19 cellular contexts compared by ENCODE assay signal in genomic region chrX:121763671-121764070, GRCh38.
A peak's percentile ranks its signal among the peaks of the same experiment; 100 is the strongest.
DNase-seq lines count a peak whose midpoint lies in the region; ATAC-seq, FAIRE-seq and TF ChIP-seq lines count a peak whose summit lies in the region.
"Had no signal": no experiment of that assay in that cellular context is flagged by ENCODE, and none has a peak within 500 bp of the region (broad histone marks: within the 10 kb centered on the region; RNA-seq: fewer than 3 reads in every experiment).

No MANE protein-coding gene starts in this region.

- H3K27ac ChIP-seq in A549 (no peak overlapping the region), GM23338 (ENCODE audit: low read depth) (no peak overlapping the region), H1 (ENCODE audit: low read depth, low read length) (no peak overlapping the region)
- H3K27ac ChIP-seq: BLaER1, C4-2B had no signal

- H3K4me3 ChIP-seq in A549 = no peak overlapping the region
- no peak overlapping the region for H3K4me3 ChIP-seq in GM23338
- no peak overlapping the region for H3K4me3 ChIP-seq in H1 (ENCODE audit: extremely low read depth in 1 of 4, insufficient read depth in 2 of 4, low read depth in 3 of 4, low read length in 4 of 4)
- H3K4me3 ChIP-seq: BLaER1 had no signal

- H4K20me1 ChIP-seq in GM23338 (replicated peaks; ENCODE audit: insufficient read depth) = no peaks in the 10 kb centered on the region
- H4K20me1 ChIP-seq in H1 (replicated peaks in 1 of 2; ENCODE audit: control insufficient read depth in 1 of 2, insufficient read depth in 2 of 2, low read length in 2 of 2) = no peaks in the 10 kb centered on the region
- H4K20me1 ChIP-seq: BLaER1 had no signal

- TF ChIP-seq CTCF in A549 (IDR thresholded peaks at IDR 0.05) (no peak), GM23338 (conservative IDR thresholded peaks at IDR 0.05; ENCODE audit: low read depth in 2 of 2) (no peak), H1 (IDR thresholded peaks at IDR 0.05; ENCODE audit: control extremely low read depth in 1 of 3, insufficient read depth in 1 of 3, low read depth in 1 of 3, low read length in 3 of 3) (no peak), WTC11 (IDR thresholded peaks at IDR 0.05) (no peak)

- TF ChIP-seq RAD21 in A549 (conservative IDR thresholded peaks at IDR 0.05 in 1 of 2, IDR thresholded peaks at IDR 0.05 in 1 of 2) (no peak), H1 (IDR thresholded peaks at IDR 0.05 in 1 of 2, conservative IDR thresholded peaks at IDR 0.05 in 1 of 2; ENCODE audit: low read depth in 2 of 2, low read length in 2 of 2) (no peak)

- H3K4me1 Mint-ChIP-seq in GM23338 = no peaks in the 10 kb centered on the region
- no peaks in the 10 kb centered on the region for H3K4me1 Mint-ChIP-seq in WTC11
- H3K4me1 Mint-ChIP-seq: B cell; CD8-positive, alpha-beta memory T cell had no signal

- TF ChIP-seq EP300 in A549 (IDR thresholded peaks at IDR 0.05) = no peak
- TF ChIP-seq EP300 in H1 (IDR thresholded peaks at IDR 0.05; ENCODE audit: borderline replicate concordance in 1 of 2, low read depth in 2 of 2, low read length in 2 of 2) = no peak

- no peak overlapping the region for H2AK5ac ChIP-seq in H1 (ENCODE audit: low read depth, low read length)

- no peaks in the 10 kb centered on the region for H3K9me2 ChIP-seq in GM23338 (ENCODE audit: insufficient read depth)

- no peak overlapping the region for H3K4ac ChIP-seq in H1 (replicated peaks; ENCODE audit: insufficient read length, low read depth, low read length)

- no peak overlapping the region for H2BK20ac ChIP-seq in H1 (ENCODE audit: low read length)

- DNase-seq in A549 (ENCODE audit: low read depth in 1 of 2, low spot score in 1 of 2) (no peak), GM23338 (ENCODE audit: low spot score) (no peak), OCI-M1 (lab: John Stamatoyannopoulos, UW) (peak; percentile 28), H1 (ENCODE audit: low read depth in 1 of 2, low spot score in 2 of 2) (no peak), WTC11 (ENCODE audit: low spot score) (no peak), NCI-H2196 (lab: John Stamatoyannopoulos, UW; ENCODE audit: unreplicated experiment) (no peak)
- DNase-seq: CD4-positive, alpha-beta T cell; CD8-positive, alpha-beta memory T cell; DMS 273 treated with DMSO at 0.1 percent for 48 hours; DND-41; GOT3; H7; HCEC 1CT had no signal

- CTCF ChIA-PET in A549 (lab: Yijun Ruan, JAX) (no interaction called here), H1 (lab: Charles Lee; ENCODE audit: partially characterized antibody) (no interaction called here), WTC11 (lab: Charles Lee) (no interaction called here)

- H2AFZ ChIP-seq in GM23338 (no peak overlapping the region), H1 (ENCODE audit: low read length) (no peak overlapping the region)

- H3K56ac ChIP-seq in H1 (replicated peaks; ENCODE audit: insufficient read length, low read depth, low read length) = no peak overlapping the region

- no peak overlapping the region for H4K8ac ChIP-seq in H1 (ENCODE audit: extremely low read depth, insufficient read depth, low read length)

- H3K9me3 ChIP-seq in A549 (no peaks in the 10 kb centered on the region), H1 (ENCODE audit: insufficient read depth in 2 of 2, low read depth in 1 of 2, low read length in 1 of 2) (no peaks in the 10 kb centered on the region)
- H3K9me3 ChIP-seq: BLaER1 had no signal

- WGBS in A549 (ENCODE audit: missing lambda C conversion rate) = 32% methylated on average over 4 of the region's 4 CpGs
- WGBS in H1 (ENCODE audit: extremely low coverage in 1 of 2, insufficient coverage in 1 of 2, insufficient read length in 1 of 2, insufficient replicate concordance in 2 of 2, low coverage in 1 of 2, low lambda C conversion rate in 2 of 2, missing lambda C conversion rate in 1 of 2), 2 experiments = 72% methylated on average over 4 of the region's 4 CpGs; no CpG with 5 or more reads in 1 of the 2 experiments

- H3K27me3 ChIP-seq in GM23338 (ENCODE audit: insufficient read depth) (no peaks in the 10 kb centered on the region), H1 (replicated peaks in 1 of 4; ENCODE audit: control insufficient read depth in 3 of 4, extremely low read depth in 1 of 4, insufficient read depth in 3 of 4, low read length in 3 of 4) (no peaks in the 10 kb centered on the region)
- H3K27me3 ChIP-seq: BLaER1 had no signal

- H2BK5ac ChIP-seq in H1 (ENCODE audit: low read depth, low read length) = no peak overlapping the region

- no peaks in the 10 kb centered on the region for H3K79me1 ChIP-seq in H1 (ENCODE audit: low read depth, low read length)

- H3K4me3 Mint-ChIP-seq in GM23338 = no peak overlapping the region
- H3K4me3 Mint-ChIP-seq in WTC11 = no peak overlapping the region
- H3K4me3 Mint-ChIP-seq: B cell; CD4-positive, alpha-beta T cell; CD8-positive, alpha-beta memory T cell had no signal

- ATAC-seq in A549 = no peak
- ATAC-seq in GM23338 = no peak
- ATAC-seq in WTC11 = no peak

- no peak overlapping the region for H3K23ac ChIP-seq in H1 (ENCODE audit: insufficient read length)

- H2BK120ac ChIP-seq in H1 (replicated peaks; ENCODE audit: low read depth, low read length) = no peak overlapping the region

- no peak overlapping the region for H4K91ac ChIP-seq in H1 (replicated peaks; ENCODE audit: insufficient read length, low read length)

- H3K18ac ChIP-seq in H1 (ENCODE audit: extremely low read depth, low read length) = no peak overlapping the region

- H3K9ac ChIP-seq in H1 (replicated peaks in 1 of 4; ENCODE audit: extremely low read depth in 1 of 4, low read depth in 3 of 4, low read length in 3 of 4) = no peak overlapping the region
- H3K9ac ChIP-seq: BLaER1 had no signal

- POLR2A ChIA-PET in A549 (lab: Yijun Ruan, JAX) (no interaction called here), H1 (lab: Charles Lee; ENCODE audit: partially characterized antibody) (no interaction called here), WTC11 (lab: Charles Lee) (no interaction called here)

- H2BK15ac ChIP-seq in H1 (ENCODE audit: low read length) = no peak overlapping the region

- H3K4me1 ChIP-seq in A549 (no peaks in the 10 kb centered on the region), GM23338 (ENCODE audit: insufficient read depth) (no peaks in the 10 kb centered on the region), H1 (replicated peaks in 1 of 4; ENCODE audit: control insufficient read depth in 3 of 4, insufficient read depth in 4 of 4, low read length in 3 of 4) (no peaks in the 10 kb centered on the region)
- H3K4me1 ChIP-seq: BLaER1 had no signal

- no peaks in the 10 kb centered on the region for H3K23me2 ChIP-seq in H1 (ENCODE audit: low read depth, low read length)

- H2BK12ac ChIP-seq in H1 (ENCODE audit: low read depth, low read length) = no peak overlapping the region

- H4K5ac ChIP-seq in H1 (ENCODE audit: insufficient read length, low read depth, low read length) = no peak overlapping the region

- H3K4me2 ChIP-seq in A549 (no peak overlapping the region), GM23338 (no peak overlapping the region), H1 (ENCODE audit: insufficient read depth in 1 of 2, low read depth in 2 of 2, low read length in 2 of 2) (no peak overlapping the region)
- H3K4me2 ChIP-seq: BLaER1 had no signal

- FAIRE-seq in A549 (lab: Jason Lieb, UNC) = peak; percentile 91
- FAIRE-seq in H1 (lab: Jason Lieb, UNC) = no peak
- FAIRE-seq: D721Med, G401.6, GM12892 had no signal

- H3K9me3 Mint-ChIP-seq in GM23338 (no peaks in the 10 kb centered on the region), WTC11 (no peaks in the 10 kb centered on the region)
- H3K9me3 Mint-ChIP-seq: CD4-positive, alpha-beta T cell had no signal

- no peak overlapping the region for H3K14ac ChIP-seq in H1 (ENCODE audit: insufficient read length)

- H3K27ac Mint-ChIP-seq in GM23338 (peak overlapping the region; percentile 61; the same call in 1 of the 2 replicates), WTC11 (no peak overlapping the region)
- H3K27ac Mint-ChIP-seq: B cell; CD4-positive, alpha-beta T cell; CD8-positive, alpha-beta memory T cell had no signal

- H3K36me3 ChIP-seq in GM23338 (ENCODE audit: insufficient read depth) = no peaks in the 10 kb centered on the region
- H3K36me3 ChIP-seq in H1 (ENCODE audit: control insufficient read depth in 2 of 4, insufficient read depth in 4 of 4, low read length in 3 of 4) = no peaks in the 10 kb centered on the region
- H3K36me3 ChIP-seq: BLaER1 had no signal

- H3K27me3 Mint-ChIP-seq in GM23338 (ENCODE audit: insufficient read depth, low read depth, poor library complexity) = no peaks in the 10 kb centered on the region
- no peaks in the 10 kb centered on the region for H3K27me3 Mint-ChIP-seq in WTC11 (ENCODE audit: low read depth)
- H3K27me3 Mint-ChIP-seq: B cell; CD4-positive, alpha-beta T cell; CD8-positive, alpha-beta memory T cell had no signal

- H3F3A ChIP-seq in GM23338 (replicated peaks; ENCODE audit: low read depth) = no peaks in the 10 kb centered on the region

- TF ChIP-seq POLR2A in A549 (IDR thresholded peaks at IDR 0.05; ENCODE audit: low read length) (no peak), H1 (IDR thresholded peaks at IDR 0.05; ENCODE audit: control extremely low read depth in 1 of 2, low read depth in 2 of 2, low read length in 2 of 2) (no peak)

- H3K36me3 Mint-ChIP-seq in GM23338 (ENCODE audit: low read depth) = no peaks in the 10 kb centered on the region
- no peaks in the 10 kb centered on the region for H3K36me3 Mint-ChIP-seq in WTC11
- H3K36me3 Mint-ChIP-seq: CD8-positive, alpha-beta memory T cell had no signal

- H3K79me2 ChIP-seq in GM23338 (replicated peaks; ENCODE audit: insufficient read depth) (no peaks in the 10 kb centered on the region), H1 (ENCODE audit: control insufficient read depth in 1 of 2, insufficient read depth in 2 of 2, low read length in 2 of 2) (no peaks in the 10 kb centered on the region)

TF ChIP-seq in A549, 52 proteins besides CTCF, POLR2A, EP300 and RAD21 (continues in another document):
- TF ChIP-seq NFE2L2 (conservative IDR thresholded peaks at IDR 0.05; ENCODE audit: low read length) = peak; percentile 59; the same call in 1 of the 2 replicates

TF ChIP-seq in GM23338, 12 proteins besides CTCF, POLR2A, EP300 and RAD21 (continues in another document):
- TF ChIP-seq ZNF114 (CRISPR knock-in tag; IDR thresholded peaks at IDR 0.05) = no peak

TF ChIP-seq in H1, 55 proteins besides CTCF, POLR2A, EP300 and RAD21 (continues in another document):
- no peak for TF ChIP-seq TAF1 (IDR thresholded peaks at IDR 0.05; ENCODE audit: low read depth, low read length)
- no peak for TF ChIP-seq POU5F1 (IDR thresholded peaks at IDR 0.05; ENCODE audit: low read depth, low read length)
- TF ChIP-seq FOSL1 (IDR thresholded peaks at IDR 0.05; ENCODE audit: insufficient read depth, low read depth, low read length) = no peak
- no peak for TF ChIP-seq NANOG (IDR thresholded peaks at IDR 0.05; ENCODE audit: insufficient read depth, low read depth, low read length, poor library complexity, severe bottlenecking)
